In the genomic region with DNA sequence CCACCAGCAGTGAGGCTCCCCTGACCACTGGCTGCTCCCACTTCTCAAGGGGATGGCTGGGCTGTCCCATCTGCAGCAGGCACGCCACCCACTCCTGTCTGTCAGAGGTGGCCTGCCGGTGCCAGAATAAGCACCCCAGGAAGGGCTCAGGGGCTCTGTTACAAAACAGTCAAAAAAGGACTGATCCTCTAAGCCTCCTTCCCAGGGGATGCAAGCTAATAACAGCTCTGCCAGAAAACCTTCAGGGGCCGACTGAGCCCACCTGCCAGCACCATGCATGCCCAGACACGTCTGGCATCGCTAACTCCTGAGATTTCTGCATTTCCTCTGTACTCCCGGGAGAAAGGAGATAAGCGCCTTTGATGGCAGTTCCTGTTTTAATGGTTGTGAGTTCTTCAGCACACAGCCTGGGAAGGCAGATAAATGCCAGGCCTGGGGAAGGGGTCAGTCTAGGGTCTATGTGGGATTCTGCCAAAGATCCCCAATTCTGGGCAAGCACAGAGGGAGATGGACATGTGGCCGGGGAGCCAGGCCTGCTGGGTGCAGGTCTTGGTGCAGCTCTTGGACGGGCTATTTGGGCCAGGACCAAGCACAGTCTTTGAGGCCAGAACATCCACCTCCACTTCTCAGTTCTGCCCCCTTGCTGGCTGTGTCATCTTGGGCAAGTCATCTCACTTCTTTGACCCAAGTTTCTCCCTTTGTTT, we compare ENCODE assay signal across 12 cellular contexts.
DNase-seq lines count a peak whose midpoint lies in the region; ATAC-seq, FAIRE-seq and TF ChIP-seq lines count a peak whose summit lies in the region.
"Had no signal": no experiment of that assay in that cellular context is flagged by ENCODE, and none has a peak within 500 bp of the region (broad histone marks: within the 10 kb centered on the region; RNA-seq: fewer than 3 reads in every experiment).

No MANE protein-coding gene starts in this region.

- no peak overlapping the region for H3K14ac ChIP-seq in IMR-90 (replicated peaks; ENCODE audit: low read depth, low read length)

- H4K8ac ChIP-seq in IMR-90 (ENCODE audit: low read depth in 2 of 2, low read length in 2 of 2): no peak overlapping the region

- peaks cover 17% of the 10 kb centered on the region; the same call in 1 of the 2 replicates for H3K9me1 ChIP-seq in IMR-90 (ENCODE audit: insufficient read depth, low read length)
- no peaks in the 10 kb centered on the region for H3K9me1 ChIP-seq in endothelial cell of umbilical vein (replicated peaks; ENCODE audit: control insufficient read depth, extremely low read depth, insufficient read depth, low read length)

- H3K79me1 ChIP-seq in IMR-90 (ENCODE audit: low read depth in 1 of 2, low read length in 2 of 2): peaks cover 22 to 81% of the 10 kb centered on the region in 2 experiments; a peak in 3 of 4 replicates

- no peak overlapping the region for H2BK120ac ChIP-seq in IMR-90 (ENCODE audit: low read depth, low read length)

- H3K4me2 ChIP-seq in BLaER1 treated with 17β-estradiol and CSF1 and Interleukin-3, amounts not matched to agents 10 nM and 100 nM: peak overlapping the region; percentile 46 to 99 (median 90)
- H3K4me2 ChIP-seq in IMR-90 (ENCODE audit: low read depth, low read length): no peak overlapping the region
- H3K4me2 ChIP-seq in endothelial cell of umbilical vein (ENCODE audit: insufficient read depth, low read length): no peak overlapping the region

- peak overlapping the region in 2 of 10 experiments; percentile 5 to 32; a peak in 3 of 20 replicates for H3K4me3 ChIP-seq in BLaER1 treated with 17β-estradiol and CSF1 and Interleukin-3, amounts not matched to agents 10 nM and 100 nM
- H3K4me3 ChIP-seq in IMR-90 (ENCODE audit: insufficient read depth, low read depth, low read length): no peak overlapping the region
- no peak overlapping the region for H3K4me3 ChIP-seq in Peyer's patch
- no peak overlapping the region for H3K4me3 ChIP-seq in endothelial cell of umbilical vein (replicated peaks in 1 of 3; ENCODE audit: insufficient read depth in 1 of 3, low read depth in 1 of 3, low read length in 3 of 3)
- H3K4me3 ChIP-seq: gastrocnemius medialis, right lobe of liver had no signal

- H3K27me3 ChIP-seq in BLaER1 treated with 17β-estradiol and CSF1 and Interleukin-3, amounts not matched to agents 10 nM and 100 nM: no peaks in the 10 kb centered on the region
- H3K27me3 ChIP-seq in IMR-90 (ENCODE audit: control insufficient read depth, insufficient read depth, low read length) (no peaks in the 10 kb centered on the region), Peyer's patch (no peaks in the 10 kb centered on the region), endothelial cell of umbilical vein (ENCODE audit: control insufficient read depth in 2 of 2, insufficient read depth in 2 of 2, low read length in 2 of 2) (no peaks in the 10 kb centered on the region)
- H3K27me3 ChIP-seq: gastrocnemius medialis, right lobe of liver had no signal

- CTCF ChIA-PET in IMR-90 (lab: Yijun Ruan, JAX) (no interaction called here), endothelial cell of umbilical vein (lab: Charles Lee) (interaction anchor here (1.3 kb wide), 1 partner anchor 14 kb away, joined by 3 read pairs; no protein-coding TSS in a partner anchor)

- H2AFZ ChIP-seq in IMR-90 (replicated peaks; ENCODE audit: low read length, poor library complexity): no peak overlapping the region
- no peak overlapping the region for H2AFZ ChIP-seq in endothelial cell of umbilical vein (ENCODE audit: low read depth, low read length)

- FAIRE-seq in endothelial cell of umbilical vein (lab: Jason Lieb, UNC): no peak
- FAIRE-seq: keratinocyte had no signal

- POLR2A ChIA-PET in IMR-90 (lab: Charles Lee; ENCODE audit: unreplicated experiment): no interaction called here
- POLR2A ChIA-PET in endothelial cell of umbilical vein (lab: Charles Lee): interaction anchor here (0.5 kb wide), 1 partner anchor 57 kb away, joined by 13 read pairs; no protein-coding TSS in a partner anchor

- H4K91ac ChIP-seq in IMR-90 (ENCODE audit: insufficient read depth, low read depth, low read length): no peak overlapping the region

- WGBS in IMR-90 (ENCODE audit: extremely low coverage in 2 of 2, insufficient read length in 1 of 2), 2 experiments: 85% methylated on average over 2 of the region's 9 CpGs; no CpG with 5 or more reads in 1 of the 2 experiments

- intact Hi-C loops in IMR-90 (cut with micrococcal nuclease): no loop called here
- intact Hi-C loops in endothelial cell of umbilical vein (cut with micrococcal nuclease): loop anchor here (2.0 kb wide), 1 partner anchor 20 kb away; no protein-coding TSS in a partner anchor

- H2BK15ac ChIP-seq in IMR-90 (ENCODE audit: low read depth, low read length): no peak overlapping the region

- H2BK20ac ChIP-seq in IMR-90 (ENCODE audit: low read depth, low read length): no peak overlapping the region

- H3K56ac ChIP-seq in IMR-90 (ENCODE audit: extremely low read depth, insufficient read depth, low read length): no peak overlapping the region

- H3K36me3 ChIP-seq in BLaER1 treated with 17β-estradiol and CSF1 and Interleukin-3, amounts not matched to agents 10 nM and 100 nM: peaks cover 0 to 5% (median 0%) of the 10 kb centered on the region in 11 experiments; a peak in 2 of 22 replicates
- H3K36me3 ChIP-seq in IMR-90 (ENCODE audit: control insufficient read depth, insufficient read depth, low read length) (peaks cover 5% of the 10 kb centered on the region), Peyer's patch (no peaks in the 10 kb centered on the region), endothelial cell of umbilical vein (ENCODE audit: control insufficient read depth in 2 of 2, extremely low read depth in 1 of 2, insufficient read depth in 2 of 2, low read length in 2 of 2) (no peaks in the 10 kb centered on the region)
- H3K36me3 ChIP-seq: gastrocnemius medialis, right lobe of liver had no signal

- H3K23ac ChIP-seq in IMR-90 (ENCODE audit: low read depth, low read length): no peak overlapping the region

- peak overlapping the region; percentile 20 for H2AK9ac ChIP-seq in IMR-90 (replicated peaks; ENCODE audit: low read depth, low read length, poor library complexity)

- H3K9me3 ChIP-seq in BLaER1 treated with 17β-estradiol and CSF1 and Interleukin-3, amounts not matched to agents 10 nM and 100 nM (replicated peaks in 1 of 11): peaks cover 0 to 7% (median 0%) of the 10 kb centered on the region in 11 experiments; a peak in 2 of 22 replicates
- H3K9me3 ChIP-seq in IMR-90 (ENCODE audit: control insufficient read depth, insufficient read depth, low read length) (no peaks in the 10 kb centered on the region), Peyer's patch (no peaks in the 10 kb centered on the region), endothelial cell of umbilical vein (replicated peaks; ENCODE audit: control insufficient read depth, insufficient read depth, low read length) (no peaks in the 10 kb centered on the region)
- H3K9me3 ChIP-seq: gastrocnemius medialis, right lobe of liver had no signal

- no peak overlapping the region for H3K4ac ChIP-seq in IMR-90 (ENCODE audit: low read depth, low read length)

- ATAC-seq in IMR-90 (ENCODE audit: low read depth) (no peak), GM21423 (IDR thresholded peaks at IDR 0.05; ENCODE audit: unreplicated experiment) (no peak)
- ATAC-seq: gastrocnemius medialis; naive thymus-derived CD4-positive, alpha-beta T cell had no signal

- in situ Hi-C loops in IMR-90 (cut with MboI; ENCODE audit: low sequenced_read_pairs): no loop called here

- no peak for TF ChIP-seq RAD21 in IMR-90 (IDR thresholded peaks at IDR 0.05; ENCODE audit: low read length)

- H2AK5ac ChIP-seq in IMR-90 (ENCODE audit: low read depth, low read length): no peak overlapping the region

- dilution Hi-C loops in IMR-90 (cut with HindIII; ENCODE audit: low sequenced_read_pairs, unreplicated experiment): no loop called here
- dilution Hi-C loops in endothelial cell of umbilical vein (cut with MboI; ENCODE audit: extremely low pct_ligation_motif_present, low sequenced_read_pairs): no loop called here

- H3K79me2 ChIP-seq in endothelial cell of umbilical vein (ENCODE audit: control insufficient read depth, insufficient read depth, low read length): peaks cover 24% of the 10 kb centered on the region

- BruUV-seq in IMR-90 (replicated peaks; lab: Mats Ljungman, UMichigan) (no TSS peak), endothelial cell of umbilical vein (replicated peaks; lab: Mats Ljungman, UMichigan) (no TSS peak)

- no peak overlapping the region for H4K5ac ChIP-seq in IMR-90 (ENCODE audit: low read depth, low read length)

- TF ChIP-seq CTCF in IMR-90 (conservative IDR thresholded peaks at IDR 0.05; ENCODE audit: low read depth, low read length) (no peak), Peyer's patch (IDR thresholded peaks at IDR 0.05) (no peak), endothelial cell of umbilical vein (IDR thresholded peaks at IDR 0.05; ENCODE audit: extremely low read depth in 1 of 2, insufficient read depth in 1 of 2, low read depth in 1 of 2, low read length in 2 of 2) (no peak)

- peaks cover 0 to 18% (median 0%) of the 10 kb centered on the region in 11 experiments; a peak in 3 of 22 replicates for H4K20me1 ChIP-seq in BLaER1 treated with 17β-estradiol and CSF1 and Interleukin-3, amounts not matched to agents 10 nM and 100 nM
- H4K20me1 ChIP-seq in IMR-90 (ENCODE audit: insufficient read depth, low read length): peaks cover 15% of the 10 kb centered on the region; the same call in 1 of the 2 replicates
- H4K20me1 ChIP-seq in endothelial cell of umbilical vein (replicated peaks; ENCODE audit: control insufficient read depth, extremely low read depth, insufficient read depth, low read length): no peaks in the 10 kb centered on the region

- H3K9ac ChIP-seq in BLaER1 treated with 17β-estradiol and CSF1 and Interleukin-3, amounts not matched to agents 10 nM and 100 nM: peak overlapping the region in 4 of 11 experiments; percentile 39 to 64 (median 58); a peak in 8 of 22 replicates
- H3K9ac ChIP-seq in IMR-90 (ENCODE audit: low read depth, low read length) (no peak overlapping the region), endothelial cell of umbilical vein (replicated peaks; ENCODE audit: extremely low read depth, insufficient read depth, low read length) (no peak overlapping the region)

- peaks cover 31 to 65% (median 52%) of the 10 kb centered on the region in 10 experiments for H3K4me1 ChIP-seq in BLaER1 treated with 17β-estradiol and CSF1 and Interleukin-3, amounts not matched to agents 10 nM and 100 nM
- H3K4me1 ChIP-seq in IMR-90 (ENCODE audit: control insufficient read depth, insufficient read depth, low read length): peaks cover 2% of the 10 kb centered on the region
- no peaks in the 10 kb centered on the region for H3K4me1 ChIP-seq in Peyer's patch
- peaks cover 20% of the 10 kb centered on the region for H3K4me1 ChIP-seq in endothelial cell of umbilical vein (ENCODE audit: control insufficient read depth, extremely low read depth, insufficient read depth, low read length)
- H3K4me1 ChIP-seq: gastrocnemius medialis, right lobe of liver had no signal

- DNase-seq in IMR-90: no peak
- DNase-seq in Peyer's patch: peak in 2 of 3 donors; percentile 12 to 26
- DNase-seq in endothelial cell of umbilical vein (ENCODE audit: low read depth, low spot score): peak; percentile 71
- DNase-seq in medulla oblongata (ENCODE audit: extremely low spot score): no peak
- DNase-seq in AML-193 (lab: John Stamatoyannopoulos, UW): no peak
- DNase-seq in Kasumi-1 (lab: John Stamatoyannopoulos, UW): no peak
- DNase-seq: gastrocnemius medialis had no signal

- H2BK5ac ChIP-seq in IMR-90 (ENCODE audit: low read depth, low read length, poor library complexity, severe bottlenecking): peak overlapping the region; percentile 38

- H3K27ac ChIP-seq in BLaER1 treated with 17β-estradiol and CSF1 and Interleukin-3, amounts not matched to agents 10 nM and 100 nM: peak overlapping the region in 6 of 11 experiments; percentile 42 to 78 (median 74); a peak in 13 of 22 replicates
- H3K27ac ChIP-seq in IMR-90 (ENCODE audit: insufficient read depth, low read length) (no peak overlapping the region), Peyer's patch (no peak overlapping the region), endothelial cell of umbilical vein (ENCODE audit: insufficient read depth, low read depth, low read length) (no peak overlapping the region)
- H3K27ac ChIP-seq: gastrocnemius medialis, right lobe of liver had no signal

- TF ChIP-seq POLR2A in IMR-90 (IDR thresholded peaks at IDR 0.05; ENCODE audit: low read depth, low read length): no peak
- TF ChIP-seq POLR2A in Peyer's patch (IDR thresholded peaks at IDR 0.05): no peak
- no peak for TF ChIP-seq POLR2A in endothelial cell of umbilical vein (IDR thresholded peaks at IDR 0.05; ENCODE audit: low read depth, low read length)

- H3K18ac ChIP-seq in IMR-90 (ENCODE audit: low read depth, low read length): no peak overlapping the region

Comparison
In these comparisons a context has a peak if more than half of its experiments do, and no peak if none do; other contexts are left out.
1. H3K27ac ChIP-seq: peak in BLaER1 treated with 17β-estradiol and CSF1 and Interleukin-3, amounts not matched to agents 10 nM and 100 nM (6 of 11); none in IMR-90 (single experiment), Peyer's patch (0 of 4) and endothelial cell of umbilical vein (single experiment).
2. H3K4me2 ChIP-seq: peak in BLaER1 treated with 17β-estradiol and CSF1 and Interleukin-3, amounts not matched to agents 10 nM and 100 nM (11 of 11); none in IMR-90 (single experiment) and endothelial cell of umbilical vein (single experiment).
3. DNase-seq: peak in Peyer's patch (2 of 3) and endothelial cell of umbilical vein (single experiment); none in IMR-90 (single experiment), medulla oblongata (single experiment), AML-193 (0 of 2) and Kasumi-1 (0 of 2).